ENCODE assay signal across 32 cellular contexts in genomic region chr22:22440188-22440587, GRCh38.
"Had no signal": no experiment of that assay in that cellular context is flagged by ENCODE, and none has a peak within 500 bp of the region (broad histone marks: within the 10 kb centered on the region; RNA-seq: fewer than 3 reads in every experiment).

No MANE protein-coding gene starts in this region.

- ATAC-seq: activated naive CD4-positive, alpha-beta T cell treated with anti-CD3 and anti-CD28 coated beads, Interleukin-2, amount 50 U/mL, for 72 hours; activated naive CD8-positive, alpha-beta T cell treated with anti-CD3 and anti-CD28 coated beads, Interleukin-2, amount 50 U/mL, for 24 hours; activated T-cell treated with anti-CD3 and anti-CD28 coated beads, Interleukin-2, amount 50 U/mL, for 4 hours; activated T-cell treated with anti-CD3 and anti-CD28 coated beads, Interleukin-2, amount 50 U/mL, for 72 hours; activated T-helper 17 cell treated with anti-CD3 and anti-CD28 coated beads, Interleukin-2, amount 50 U/mL, for 72 hours; body of pancreas had no signal

- H3K27me3 ChIP-seq: ascending aorta, body of pancreas, brain microvascular endothelial cell, cardiac muscle cell had no signal

- FAIRE-seq: astrocyte had no signal

- DNase-seq: activated effector memory CD4-positive, alpha-beta T cell treated with anti-CD3 and anti-CD28 coated beads, Interleukin-2, amount 50 U/mL, for 16 hours; activated effector memory CD4-positive, alpha-beta T cell treated with Interleukin-2 at 50 U/mL for 16 hours; activated gamma-delta T cell; activated gamma-delta T cell treated with Interleukin-2 at 50 U/mL for 16 hours; activated naive CD4-positive, alpha-beta T cell; activated naive CD4-positive, alpha-beta T cell treated with anti-CD3 and anti-CD28 coated beads for 36 hours; activated naive CD4-positive, alpha-beta T cell treated with anti-CD3 and anti-CD28 coated beads, Interleukin-2, amount 10 ng/mL, durations not matched to agents 7 days and 5 days; activated naive CD4-positive, alpha-beta T cell treated with anti-CD3 and anti-CD28 coated beads, Interleukin-2, amount 50 U/mL, for 16 hours; activated naive CD4-positive, alpha-beta T cell treated with Interleukin-2 at 50 U/mL for 16 hours; activated naive CD8-positive, alpha-beta T cell treated with anti-CD3 and anti-CD28 coated beads for 36 hours; activated naive CD8-positive, alpha-beta T cell treated with anti-CD3 and anti-CD28 coated beads, Interleukin-2, amount 10 ng/mL, durations not matched to agents 7 days and 5 days; activated naive CD8-positive, alpha-beta T cell treated with anti-CD3 and anti-CD28 coated beads, Interleukin-2, amount 50 U/mL, for 24 hours; activated T-cell treated with anti-CD3 and anti-CD28 coated beads, Interleukin-2, amount 50 U/mL, for 24 hours; activated T-cell treated with anti-CD3 and anti-CD28 coated beads, Interleukin-2, amount 50 U/mL, for 4 hours; activated T-cell treated with anti-CD3 and anti-CD28 coated beads, Interleukin-2, amount 50 U/mL, for 48 hours; activated T-cell treated with anti-CD3 and anti-CD28 coated beads, Interleukin-2, amount 50 U/mL, for 72 hours; adrenal gland; amniotic stem cell; amygdala; anterior cingulate cortex; aorta; body of pancreas; brain microvascular endothelial cell; caudate nucleus; central memory CD4-positive, alpha-beta T cell; cerebellar nuclear complex had no signal

- H3K36me3 ChIP-seq: adrenal gland, ascending aorta, brain microvascular endothelial cell, breast epithelium, cardiac muscle cell had no signal

- H3K4me1 ChIP-seq: adrenal gland, ascending aorta, body of pancreas, breast epithelium had no signal

- H3K9me3 ChIP-seq: adrenal gland, ascending aorta, body of pancreas had no signal

- H3K27ac ChIP-seq: adrenal gland, ascending aorta, body of pancreas, brain microvascular endothelial cell, breast epithelium, cardiac muscle cell had no signal

- H3K4me3 ChIP-seq: adrenal gland, ascending aorta, body of pancreas, breast epithelium, cardiac muscle cell had no signal
